13 cellular contexts compared by ENCODE assay signal in the genomic region with DNA sequence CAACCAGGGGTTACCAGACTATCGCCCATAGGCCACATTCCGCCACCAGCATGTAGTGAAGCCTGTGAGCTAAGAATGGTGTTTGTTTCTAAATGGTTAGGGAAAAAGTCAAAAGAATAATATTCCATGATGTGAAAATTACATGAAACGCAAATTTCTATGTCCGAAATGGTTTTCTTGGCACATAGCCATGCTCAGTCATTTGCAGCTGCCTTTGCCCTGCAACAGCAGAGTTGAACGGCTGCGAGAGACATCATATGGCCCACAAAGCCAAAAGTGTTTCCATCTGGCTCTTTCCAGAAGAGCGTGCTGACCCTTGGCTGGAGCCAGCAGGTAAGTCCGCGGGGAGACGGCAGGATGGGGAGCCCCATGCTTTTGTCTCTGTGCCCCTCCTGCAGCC.
DNase-seq lines count a peak whose midpoint lies in the region.
"Had no signal": no experiment of that assay in that cellular context is flagged by ENCODE, and none has a peak within 500 bp of the region (broad histone marks: within the 10 kb centered on the region; RNA-seq: fewer than 3 reads in every experiment).

No MANE protein-coding gene starts in this region.

- no peak overlapping the region for H3K27ac ChIP-seq in caudate nucleus (ENCODE audit: low read depth, low read length)
- H3K27ac ChIP-seq: BLaER1, SK-N-MC had no signal

- DNase-seq in NCI-H1092 (lab: John Stamatoyannopoulos, UW) (peak; percentile 8), NCI-H2227 treated with DMSO at 0.1 percent for 48 hours (lab: John Stamatoyannopoulos, UW) (peak; percentile 1), globus pallidus (ENCODE audit: low spot score) (peak; percentile 50), smooth muscle cell of the brain vasculature (ENCODE audit: low read depth, low spot score) (peak; percentile 44), caudate nucleus (lab: John Stamatoyannopoulos, UW) (no peak), NOMO-1 treated with dmso at 0.1 percent for 144 hours (lab: John Stamatoyannopoulos, UW; ENCODE audit: unreplicated experiment) (no peak), posterior vena cava (ENCODE audit: low spot score) (no peak)
- DNase-seq: MV-4-11, NCI-H1694 treated with DMSO at 0.1 percent for 48 hours, NCI-H2171, NCI-H524 had no signal

- intact Hi-C loops in posterior vena cava (cut with DNase I): no loop called here

Comparison
In these comparisons a context has a peak if more than half of its experiments do, and no peak if none do; other contexts are left out.
1. DNase-seq: peak in NCI-H1092 (single experiment), NCI-H2227 treated with DMSO at 0.1 percent for 48 hours (single experiment), globus pallidus (single experiment) and smooth muscle cell of the brain vasculature (single experiment); none in caudate nucleus (0 of 61), NOMO-1 treated with dmso at 0.1 percent for 144 hours (single experiment) and posterior vena cava (single experiment).